In the genomic region with DNA sequence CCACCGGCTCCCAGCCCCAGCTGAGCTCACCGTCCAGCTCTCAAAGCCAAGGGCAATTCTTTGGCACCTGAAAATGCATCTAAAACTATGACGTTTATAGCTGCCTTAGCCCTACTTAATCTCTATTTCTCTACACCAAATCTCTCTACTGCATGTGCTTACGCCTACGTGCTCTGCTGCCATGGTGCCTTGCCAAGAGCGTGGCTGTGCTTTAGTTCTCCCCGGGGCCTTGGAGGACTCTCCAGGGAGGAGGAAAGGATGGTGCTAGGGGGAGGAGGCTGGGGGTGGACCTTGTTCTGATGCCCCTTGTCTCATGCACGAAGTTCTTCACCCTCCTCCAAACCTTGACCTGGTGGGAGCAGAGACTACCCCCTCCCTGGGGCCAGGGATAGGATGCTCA, we compare ENCODE assay signal across 16 cellular contexts. TPM values are rescaled to one million over a fixed set of nuclear protein-coding genes. Genes with fewer than 3 reads are reported as not detected.
DNase-seq lines count a peak whose midpoint lies in the region; ATAC-seq and TF ChIP-seq lines count a peak whose summit lies in the region.
"Had no signal": no experiment of that assay in that cellular context is flagged by ENCODE, and none has a peak within 500 bp of the region (broad histone marks: within the 10 kb centered on the region; RNA-seq: fewer than 3 reads in every experiment).

No MANE protein-coding gene starts in this region.

- intact Hi-C loops in right cardiac atrium (cut with DNase I) = no loop called here
- intact Hi-C loops in left ventricle myocardium inferior (cut with micrococcal nuclease) = no loop called here
- intact Hi-C loops in dendritic cell treated with granulocyte-macrophage colony-stimulating factor and Interleukin-4, amounts not matched to agents 40 ng/mL and 50 ng/mL, for 4 days (cut with micrococcal nuclease) = no loop called here

- H3K27me3 ChIP-seq in right cardiac atrium (ENCODE audit: control insufficient read depth, insufficient read depth) = no peaks in the 10 kb centered on the region
- H3K27me3 ChIP-seq in left ventricle myocardium inferior (ENCODE audit: low read depth) = no peaks in the 10 kb centered on the region

- H3K36me3 Mint-ChIP-seq in dendritic cell treated with granulocyte-macrophage colony-stimulating factor and Interleukin-4, amounts not matched to agents 40 ng/mL and 50 ng/mL, for 4 days (ENCODE audit: low read depth) = no peaks in the 10 kb centered on the region
- H3K36me3 Mint-ChIP-seq in nephron progenitor cell (ENCODE audit: low read depth) = no peaks in the 10 kb centered on the region

- H3K4me3 Mint-ChIP-seq in dendritic cell treated with granulocyte-macrophage colony-stimulating factor and Interleukin-4, amounts not matched to agents 40 ng/mL and 50 ng/mL, for 4 days = no peak overlapping the region
- peak overlapping the region; percentile 51 for H3K4me3 Mint-ChIP-seq in nephron progenitor cell
- H3K4me3 Mint-ChIP-seq: IgD-negative memory B cell had no signal

- H3K4me1 Mint-ChIP-seq in dendritic cell treated with granulocyte-macrophage colony-stimulating factor and Interleukin-4, amounts not matched to agents 40 ng/mL and 50 ng/mL, for 4 days (ENCODE audit: low read depth) = peaks cover 68% of the 10 kb centered on the region
- H3K4me1 Mint-ChIP-seq in nephron progenitor cell = peaks cover 62% of the 10 kb centered on the region

- WGBS in right cardiac atrium = 56% methylated on average over 8 of the region's 8 CpGs

- H3K4me1 ChIP-seq in right cardiac atrium (ENCODE audit: control insufficient read depth, insufficient read depth, low read length) = peaks cover 7% of the 10 kb centered on the region
- H3K4me1 ChIP-seq in left ventricle myocardium inferior = peaks cover 59% of the 10 kb centered on the region

- H3K27me3 Mint-ChIP-seq in dendritic cell treated with granulocyte-macrophage colony-stimulating factor and Interleukin-4, amounts not matched to agents 40 ng/mL and 50 ng/mL, for 4 days = peaks cover under 1% of the 10 kb centered on the region
- no peaks in the 10 kb centered on the region for H3K27me3 Mint-ChIP-seq in nephron progenitor cell (ENCODE audit: low read depth, poor library complexity)
- H3K27me3 Mint-ChIP-seq: CD4-positive, CD25-positive, alpha-beta regulatory T cell; IgD-negative memory B cell had no signal

- no peak overlapping the region for H3K4me3 ChIP-seq in right cardiac atrium (ENCODE audit: low read length)
- H3K4me3 ChIP-seq in left ventricle myocardium inferior = no peak overlapping the region

- H3K27ac ChIP-seq in right cardiac atrium (ENCODE audit: low read length) (no peak overlapping the region), left ventricle myocardium inferior (replicated peaks) (no peak overlapping the region)
- H3K27ac ChIP-seq: RWPE1 had no signal

- no peaks in the 10 kb centered on the region for H3K9me3 ChIP-seq in right cardiac atrium (ENCODE audit: control insufficient read depth, low read length)
- H3K9me3 ChIP-seq in left ventricle myocardium inferior (replicated peaks) = no peaks in the 10 kb centered on the region

- H3K36me3 ChIP-seq in left ventricle myocardium inferior = peaks cover 3% of the 10 kb centered on the region

- TF ChIP-seq CTCF in left ventricle myocardium inferior (IDR thresholded peaks at IDR 0.05; ENCODE audit: borderline replicate concordance) = no peak
- no peak for TF ChIP-seq CTCF in nephron progenitor cell (IDR thresholded peaks at IDR 0.05)

- no peak for ATAC-seq in right cardiac atrium
- ATAC-seq: PC-3 had no signal

- no peaks in the 10 kb centered on the region for H3K9me3 Mint-ChIP-seq in dendritic cell treated with granulocyte-macrophage colony-stimulating factor and Interleukin-4, amounts not matched to agents 40 ng/mL and 50 ng/mL, for 4 days
- H3K9me3 Mint-ChIP-seq in nephron progenitor cell = peaks cover 8% of the 10 kb centered on the region
- H3K9me3 Mint-ChIP-seq: CD4-positive, CD25-positive, alpha-beta regulatory T cell; IgD-negative memory B cell had no signal

- DNase-seq in right cardiac atrium = peak in 2 of 3 donors; percentile 4 to 31
- no peak for DNase-seq in left ventricle myocardium inferior
- DNase-seq in nephron progenitor cell = no peak
- DNase-seq in CD1c-positive myeloid dendritic cell (ENCODE audit: extremely low spot score) = no peak
- no peak for DNase-seq in NCI-H2107 (lab: John Stamatoyannopoulos, UW)
- no peak for DNase-seq in activated CD4-positive, alpha-beta T cell treated with anti-CD3 and anti-CD28 coated beads, Interleukin-2, amount 50 U/mL, for 1 hour
- DNase-seq: CD4-positive, CD25-positive, alpha-beta regulatory T cell; EL; NCI-H1105 treated with DMSO at 0.1 percent for 48 hours; NCI-H1930; NCI-H2171; NCI-H446 treated with DMSO at 0.1 percent for 48 hours; PC-3 had no signal

- peak overlapping the region; percentile 87 for H3K27ac Mint-ChIP-seq in dendritic cell treated with granulocyte-macrophage colony-stimulating factor and Interleukin-4, amounts not matched to agents 40 ng/mL and 50 ng/mL, for 4 days
- no peak overlapping the region for H3K27ac Mint-ChIP-seq in nephron progenitor cell

RNA-seq across cellular contexts. Expression of gene BID, which starts 9.0 kb away (rescaled TPM):
- total RNA-seq in right cardiac atrium = 10 to 100 TPM in 3 of 4 donors, 1 to 10 TPM in 1; 7.2 to 13.1 (median 11.3) TPM
- 12.7 TPM for polyA plus RNA-seq in right cardiac atrium
- 14.5 TPM for total RNA-seq in left ventricle myocardium inferior

Comparison
In these comparisons a context has a peak if more than half of its experiments do, and no peak if none do; other contexts are left out.
1. DNase-seq: peak in right cardiac atrium (2 of 3); none in left ventricle myocardium inferior (single experiment), nephron progenitor cell (single experiment), CD1c-positive myeloid dendritic cell (single experiment), NCI-H2107 (single experiment) and activated CD4-positive, alpha-beta T cell treated with anti-CD3 and anti-CD28 coated beads, Interleukin-2, amount 50 U/mL, for 1 hour (single experiment).